33 cellular contexts compared by ENCODE assay signal in the genomic region with DNA sequence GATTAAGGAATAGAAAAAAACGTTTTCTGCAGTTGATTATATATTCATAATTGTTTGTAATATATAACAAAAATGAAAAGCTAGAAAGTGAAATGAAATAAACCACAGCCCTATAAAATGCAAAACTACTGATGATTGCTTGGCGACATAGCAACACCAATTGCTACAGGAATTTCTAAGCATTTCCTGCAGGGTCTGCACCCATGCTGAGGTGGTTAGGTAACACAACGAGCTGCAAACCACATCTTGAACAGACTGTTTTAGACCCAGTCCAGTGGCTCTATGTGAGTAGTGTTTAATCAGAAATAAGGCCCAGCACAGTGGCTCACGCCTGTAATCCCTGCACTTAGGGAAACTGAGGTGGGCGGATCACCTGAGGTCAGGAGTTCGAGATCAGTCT. TPM values are rescaled to one million over a fixed set of nuclear protein-coding genes. Genes with fewer than 3 reads are reported as not detected.
"Had no signal": no experiment of that assay in that cellular context is flagged by ENCODE, and none has a peak within 500 bp of the region (broad histone marks: within the 10 kb centered on the region; RNA-seq: fewer than 3 reads in every experiment).

No MANE protein-coding gene starts in this region.

- H3K4me2 ChIP-seq: smooth muscle cell had no signal

- H3K4me1 ChIP-seq: colonic mucosa, esophagus muscularis mucosa, gastroesophageal sphincter, heart right ventricle, prostate gland, right atrium auricular region, stomach, tibial artery had no signal

- H3K27ac ChIP-seq: colonic mucosa, esophagus muscularis mucosa, foreskin keratinocyte, gastroesophageal sphincter, heart right ventricle, prostate gland, right atrium auricular region, stomach, tibial artery had no signal

- H3K4me3 ChIP-seq: colonic mucosa, esophagus muscularis mucosa, gastroesophageal sphincter, heart right ventricle, lung, mucosa of descending colon, prostate gland, right atrium auricular region, smooth muscle cell, stomach, tibial artery had no signal

- ATAC-seq: foreskin keratinocyte; gastroesophageal sphincter; heart right ventricle; sciatic nerve; stimulated activated effector memory CD8-positive, alpha-beta T cell treated with anti-CD3 and anti-CD28 coated beads, Interleukin-12 subunit alpha, Interleukin-12 subunit beta, amount 100 ng/mL, for 72 hours had no signal

- H3K27me3 ChIP-seq: colonic mucosa, foreskin keratinocyte, right atrium auricular region, stomach, tibial artery had no signal

- H3K36me3 ChIP-seq: colonic mucosa, esophagus muscularis mucosa, gastroesophageal sphincter, heart right ventricle, prostate gland, right atrium auricular region, stomach, tibial artery had no signal

- DNase-seq: colonic mucosa; effector CD8-positive, alpha-beta T cell; foreskin keratinocyte; heart right ventricle; hippocampal formation; islet precursor cell; kidney glomerular epithelial cell; mucosa of descending colon; naive B cell; nephron progenitor cell; nucleus accumbens; stimulated activated CD4-positive, alpha-beta T cell treated with anti-CD3 and anti-CD28 coated beads, Interleukin-2, amount 100 ng/mL, for 24 hours; stimulated activated CD4-positive, alpha-beta T cell treated with anti-CD3 and anti-CD28 coated beads, Interleukin-4, amount 100 ng/mL, for 24 hours; stimulated activated naive CD4-positive, alpha-beta T cell treated with Interleukin-2 at 50 U/mL for 16 hours; stomach; tibial artery had no signal

- H3K9me3 ChIP-seq: colonic mucosa, esophagus muscularis mucosa, gastroesophageal sphincter, heart right ventricle, mucosa of descending colon, prostate gland, right atrium auricular region, stomach, tibial artery had no signal

RNA-seq across cellular contexts. Expression of a gene that starts 17.2 kb away (rescaled TPM):
- total RNA-seq: cerebellum, endothelial cell of umbilical vein, epithelial cell of proximal tubule, esophagus muscularis mucosa, fibroblast of lung, foreskin keratinocyte, gastroesophageal sphincter, heart right ventricle, lung, mesothelial cell of epicardium, osteocyte, prostate gland, right atrium auricular region, sciatic nerve, smooth muscle cell, subcutaneous adipose tissue, temporal lobe, urinary bladder had no signal
- polyA plus RNA-seq: endothelial cell of umbilical vein, fibroblast of lung, foreskin keratinocyte, heart right ventricle, lung, smooth muscle cell, stomach had no signal

RNA-seq across cellular contexts. Expression of a gene that starts 18.3 kb away (rescaled TPM):
- total RNA-seq: cerebellum, endothelial cell of umbilical vein, epithelial cell of proximal tubule, esophagus muscularis mucosa, fibroblast of lung, foreskin keratinocyte, heart right ventricle, lung, mesothelial cell of epicardium, osteocyte, prostate gland, right atrium auricular region, sciatic nerve, smooth muscle cell, subcutaneous adipose tissue, temporal lobe, urinary bladder had no signal
- polyA plus RNA-seq: endothelial cell of umbilical vein, fibroblast of lung, heart right ventricle, smooth muscle cell, urinary bladder had no signal

RNA-seq across cellular contexts. Expression of a gene that starts 27.2 kb away (rescaled TPM):
- total RNA-seq: cerebellum, endothelial cell of umbilical vein, epithelial cell of proximal tubule, fibroblast of lung, heart right ventricle, lung, mesothelial cell of epicardium, osteocyte, right atrium auricular region, sciatic nerve, smooth muscle cell, temporal lobe had no signal
- polyA plus RNA-seq: endothelial cell of umbilical vein, fibroblast of lung, smooth muscle cell had no signal

RNA-seq across cellular contexts. Expression of a gene that starts 37.1 kb away (rescaled TPM):
- total RNA-seq: cerebellum, endothelial cell of umbilical vein, epithelial cell of proximal tubule, esophagus muscularis mucosa, fibroblast of lung, foreskin keratinocyte, gastroesophageal sphincter, mesothelial cell of epicardium, osteocyte, prostate gland, right atrium auricular region, sciatic nerve, smooth muscle cell, subcutaneous adipose tissue, temporal lobe had no signal
- polyA plus RNA-seq: endothelial cell of umbilical vein, fibroblast of lung, foreskin keratinocyte, heart right ventricle, lung, smooth muscle cell had no signal

RNA-seq across cellular contexts. Expression of a gene that starts 38.2 kb away (rescaled TPM):
- total RNA-seq: cerebellum, endothelial cell of umbilical vein, esophagus muscularis mucosa, fibroblast of lung, heart right ventricle, mesothelial cell of epicardium, osteocyte, right atrium auricular region, sciatic nerve, subcutaneous adipose tissue, temporal lobe had no signal
- polyA plus RNA-seq: endothelial cell of umbilical vein, fibroblast of lung, heart right ventricle, smooth muscle cell had no signal
